14 cellular contexts compared by ENCODE assay signal in the genomic region with DNA sequence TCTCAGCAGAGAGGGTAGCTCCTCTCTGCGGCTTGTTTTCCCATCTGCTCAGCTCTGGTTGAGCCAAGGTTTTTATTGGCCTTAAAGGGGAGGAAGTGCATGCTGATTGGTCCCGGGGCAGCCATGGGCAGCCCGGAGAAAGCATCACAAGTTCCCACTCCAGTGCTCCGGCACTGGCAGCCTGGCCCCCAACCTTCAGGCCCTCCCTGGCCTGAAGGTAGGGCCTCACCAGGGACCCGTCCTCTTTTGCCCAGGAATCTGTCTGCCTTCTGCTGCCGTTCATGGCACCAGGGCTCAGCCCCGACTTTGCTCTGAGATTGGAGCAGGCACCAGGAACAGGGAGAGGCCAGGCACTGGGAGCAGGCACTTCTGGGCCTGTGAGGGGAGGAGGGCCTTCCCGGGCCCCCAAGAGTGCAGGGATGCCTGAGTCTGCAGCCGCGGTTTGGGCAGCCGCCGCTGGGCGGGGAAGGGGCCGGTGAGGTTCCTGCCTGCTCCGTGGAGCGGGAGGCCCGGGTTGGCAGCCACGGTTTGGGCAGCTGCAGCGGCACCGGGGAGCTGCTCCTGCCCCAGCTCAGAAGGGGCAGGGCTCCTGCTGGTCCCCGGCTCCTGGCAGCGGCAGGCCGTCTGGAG. TPM values are rescaled to one million over a fixed set of nuclear protein-coding genes. Genes with fewer than 3 reads are reported as not detected.
DNase-seq lines count a peak whose midpoint lies in the region; ATAC-seq, FAIRE-seq and TF ChIP-seq lines count a peak whose summit lies in the region.
"Had no signal": no experiment of that assay in that cellular context is flagged by ENCODE, and none has a peak within 500 bp of the region (broad histone marks: within the 10 kb centered on the region; RNA-seq: fewer than 3 reads in every experiment).

No MANE protein-coding gene starts in this region.

- peak; percentile 23 for ATAC-seq in activated CD8-positive, alpha-beta memory T cell treated with anti-CD3 and anti-CD28 coated beads, Interleukin-2, amount 10 ng/mL, durations not matched to agents 7 days and 5 days
- ATAC-seq in right cardiac atrium (peak; percentile 45 to 66), GM18909 (IDR thresholded peaks at IDR 0.05; ENCODE audit: poor library complexity, unreplicated experiment) (no peak), HG02938 (IDR thresholded peaks at IDR 0.05; ENCODE audit: unreplicated experiment) (no peak)

- no peaks in the 10 kb centered on the region for H3K9me3 ChIP-seq in right cardiac atrium (ENCODE audit: control insufficient read depth, low read length)

- H3K4me3 ChIP-seq in right cardiac atrium (ENCODE audit: low read length): no peak overlapping the region
- H3K4me3 ChIP-seq: BLaER1 treated with 17β-estradiol and CSF1 and Interleukin-3, amounts not matched to agents 10 nM and 100 nM; lung had no signal

- no peak for DNase-seq in activated CD8-positive, alpha-beta memory T cell treated with anti-CD3 and anti-CD28 coated beads, Interleukin-2, amount 10 ng/mL, durations not matched to agents 7 days and 5 days
- DNase-seq in activated CD8-positive, alpha-beta memory T cell treated with anti-CD3 and anti-CD28 coated beads, Interleukin-2, amount 50 U/mL, for 48 hours: no peak
- DNase-seq in T1000 (lab: John Stamatoyannopoulos, UW): peak; percentile 45
- peak in 1 of 3 donors; percentile 62 for DNase-seq in right cardiac atrium
- DNase-seq in GM12892 (ENCODE audit: insufficient read length): no peak
- DNase-seq: activated CD4-positive, alpha-beta T cell treated with anti-CD3 and anti-CD28 coated beads, Interleukin-2, amount 50 U/mL, for 1 hour; effector CD8-positive, alpha-beta T cell; NCI-H345; stimulated activated CD4-positive, alpha-beta T cell treated with anti-CD3 and anti-CD28 coated beads, Interleukin-2, amount 100 ng/mL, for 48 hours had no signal

- H3K4me3 Mint-ChIP-seq in activated CD8-positive, alpha-beta memory T cell treated with anti-CD3 and anti-CD28 coated beads, Interleukin-2, amount 10 ng/mL, durations not matched to agents 7 days and 5 days: no peak overlapping the region

- no peak overlapping the region for H3K27ac Mint-ChIP-seq in activated CD8-positive, alpha-beta memory T cell treated with anti-CD3 and anti-CD28 coated beads, Interleukin-2, amount 10 ng/mL, durations not matched to agents 7 days and 5 days

- H3K9me3 Mint-ChIP-seq in activated CD8-positive, alpha-beta memory T cell treated with anti-CD3 and anti-CD28 coated beads, Interleukin-2, amount 10 ng/mL, durations not matched to agents 7 days and 5 days (ENCODE audit: low read depth): no peaks in the 10 kb centered on the region

- peaks cover 4% of the 10 kb centered on the region for H3K4me1 ChIP-seq in right cardiac atrium (ENCODE audit: control insufficient read depth, insufficient read depth, low read length)

- no peaks in the 10 kb centered on the region for H3K27me3 ChIP-seq in right cardiac atrium (ENCODE audit: control insufficient read depth, insufficient read depth)
- H3K27me3 ChIP-seq: BLaER1 treated with 17β-estradiol and CSF1 and Interleukin-3, amounts not matched to agents 10 nM and 100 nM had no signal

- TF ChIP-seq POLR2A in GM12892 (IDR thresholded peaks at IDR 0.05; ENCODE audit: low read depth, low read length): no peak

- H3K27me3 Mint-ChIP-seq in activated CD8-positive, alpha-beta memory T cell treated with anti-CD3 and anti-CD28 coated beads, Interleukin-2, amount 10 ng/mL, durations not matched to agents 7 days and 5 days: no peaks in the 10 kb centered on the region

- 79% methylated on average over 23 of the region's 23 CpGs for WGBS in right cardiac atrium

- FAIRE-seq in GM12892 (lab: Jason Lieb, UNC): no peak

- H3K36me3 Mint-ChIP-seq in activated CD8-positive, alpha-beta memory T cell treated with anti-CD3 and anti-CD28 coated beads, Interleukin-2, amount 10 ng/mL, durations not matched to agents 7 days and 5 days: no peaks in the 10 kb centered on the region

- CTCF ChIA-PET in activated CD8-positive, alpha-beta memory T cell treated with anti-CD3 and anti-CD28 coated beads, Interleukin-2, amount 10 ng/mL, durations not matched to agents 7 days and 5 days (lab: Charles Lee): no interaction called here

- H3K27ac ChIP-seq in right cardiac atrium (ENCODE audit: low read length): no peak overlapping the region
- peak overlapping the region; percentile 86 for H3K27ac ChIP-seq in temporal lobe (ENCODE audit: low read depth, low read length)
- H3K27ac ChIP-seq: BLaER1 treated with 17β-estradiol and CSF1 and Interleukin-3, amounts not matched to agents 10 nM and 100 nM had no signal

- H3K4me1 Mint-ChIP-seq in activated CD8-positive, alpha-beta memory T cell treated with anti-CD3 and anti-CD28 coated beads, Interleukin-2, amount 10 ng/mL, durations not matched to agents 7 days and 5 days: no peaks in the 10 kb centered on the region

- intact Hi-C loops in right cardiac atrium (cut with DNase I): no loop called here

RNA-seq across cellular contexts. Expression of gene ILKAP, which starts 17.5 kb away (rescaled TPM):
- 10 to 100 TPM; 52.6 to 61.7 TPM for total RNA-seq in activated CD8-positive, alpha-beta memory T cell treated with anti-CD3 and anti-CD28 coated beads, Interleukin-2, amount 10 ng/mL, durations not matched to agents 7 days and 5 days
- total RNA-seq in right cardiac atrium (10 to 100 TPM; 24.4 to 34.1 (median 30.7) TPM), temporal lobe (44.7 TPM)
- polyA plus RNA-seq in right cardiac atrium: 34.3 TPM
- polyA plus RNA-seq in GM12892 (2012; ENCODE audit: missing spikeins): 31.2 TPM

RNA-seq across cellular contexts. Expression of gene HES6, which starts 18.8 kb away (rescaled TPM):
- total RNA-seq in activated CD8-positive, alpha-beta memory T cell treated with anti-CD3 and anti-CD28 coated beads, Interleukin-2, amount 10 ng/mL, durations not matched to agents 7 days and 5 days: 1 to 10 TPM; 3.0 to 4.0 TPM
- total RNA-seq in right cardiac atrium (1 to 10 TPM; 3.4 to 6.1 (median 4.6) TPM), temporal lobe (87.8 TPM)
- 6.0 TPM for polyA plus RNA-seq in right cardiac atrium
- 0.42 TPM for polyA plus RNA-seq in GM12892 (2012; ENCODE audit: missing spikeins)

Comparison
In these comparisons a context has a peak if more than half of its experiments do, and no peak if none do; other contexts are left out.
1. ATAC-seq: peak in activated CD8-positive, alpha-beta memory T cell treated with anti-CD3 and anti-CD28 coated beads, Interleukin-2, amount 10 ng/mL, durations not matched to agents 7 days and 5 days (single experiment) and right cardiac atrium (2 of 2); none in GM18909 (single experiment) and HG02938 (single experiment).
2. RNA of gene HES6, which starts 18.8 kb away (total RNA-seq): 87.8 TPM in temporal lobe (single experiment); 3.4 to 6.1 TPM in right cardiac atrium and 3.0 to 4.0 TPM in activated CD8-positive, alpha-beta memory T cell treated with anti-CD3 and anti-CD28 coated beads, Interleukin-2, amount 10 ng/mL, durations not matched to agents 7 days and 5 days; every median in the first group is over 10 times any median in the second.